Comparison of ENCODE assay signal across 8 cellular contexts in the genomic region with DNA sequence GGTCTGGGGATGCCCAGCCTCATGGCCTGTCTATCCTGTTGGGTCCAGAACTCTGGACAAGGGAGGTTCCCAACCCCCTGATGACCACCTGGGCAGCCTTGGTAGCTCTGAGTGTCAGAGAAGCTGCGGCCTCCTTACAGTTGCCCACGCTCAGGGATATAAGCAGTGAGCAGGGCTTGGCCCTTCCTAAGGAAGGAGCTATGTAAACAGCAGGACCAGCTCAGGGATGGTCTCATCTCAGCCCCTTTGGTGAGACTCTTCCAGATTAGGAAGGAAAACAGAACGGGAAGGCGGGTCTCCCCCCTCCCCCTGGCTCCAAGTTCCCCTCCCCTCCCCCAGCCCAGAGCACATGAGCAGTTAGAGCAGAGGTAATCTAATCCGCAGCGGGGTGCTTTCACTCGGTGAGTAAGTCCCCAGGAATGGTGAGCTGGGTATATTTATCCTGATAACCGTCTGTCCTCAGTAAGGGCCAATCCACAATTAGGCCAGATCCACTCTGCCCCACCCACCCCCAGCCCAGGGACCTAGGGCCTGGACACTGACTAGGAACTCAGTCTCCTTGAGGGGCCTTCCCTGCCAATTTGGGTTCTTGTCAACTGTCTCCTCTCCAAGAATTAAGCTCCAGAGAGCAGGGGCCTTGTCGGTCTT. TPM values are rescaled to one million over a fixed set of nuclear protein-coding genes. Genes with fewer than 3 reads are reported as not detected.
DNase-seq lines count a peak whose midpoint lies in the region; ATAC-seq and TF ChIP-seq lines count a peak whose summit lies in the region.

No MANE protein-coding gene starts in this region.

- no peaks in the 10 kb centered on the region for H3K27me3 ChIP-seq in left lung
- no peaks in the 10 kb centered on the region for H3K27me3 ChIP-seq in tibial nerve

- TF ChIP-seq EP300 in tibial nerve (IDR thresholded peaks at IDR 0.05): no peak

- H3K4me3 ChIP-seq in choroid plexus epithelial cell (ENCODE audit: low read depth, low read length): no peak overlapping the region
- H3K4me3 ChIP-seq in left lung: peak overlapping the region in 1 of 2 donors; percentile 16
- peak overlapping the region in 1 of 4 donors; percentile 1 for H3K4me3 ChIP-seq in tibial nerve

- no peaks in the 10 kb centered on the region for H3K9me3 ChIP-seq in left lung
- H3K9me3 ChIP-seq in tibial nerve: no peaks in the 10 kb centered on the region

- H3K36me3 ChIP-seq in left lung (no peaks in the 10 kb centered on the region), tibial nerve (peaks cover 0 to 10% (median 4%) of the 10 kb centered on the region in 3 donors)

- H3K27ac ChIP-seq in left lung (peak overlapping the region; percentile 88 to 91), tibial nerve (peak overlapping the region; percentile 62 to 98 (median 85))

- intact Hi-C loops in left lung (cut with DNase I): no loop called here

- 31 to 36% methylated on average over 7 to 9 of the region's 9 CpGs for WGBS in tibial nerve, 2 donors

- TF ChIP-seq CTCF in choroid plexus epithelial cell (conservative IDR thresholded peaks at IDR 0.05; ENCODE audit: low read depth, low read length) (no peak), left lung (IDR thresholded peaks at IDR 0.05) (no peak), tibial nerve (IDR thresholded peaks at IDR 0.05) (no peak)

- no peak for TF ChIP-seq POLR2A in tibial nerve (IDR thresholded peaks at IDR 0.05)

- peak; percentile 31 for ATAC-seq in left lung

- peak; percentile 77 for DNase-seq in GM04503 (ENCODE audit: low read depth)
- peak; percentile 97 for DNase-seq in NCI-H82 (lab: John Stamatoyannopoulos, UW)
- DNase-seq in choroid plexus epithelial cell (ENCODE audit: low read depth): peak; percentile 97
- peak in 1 of 2 donors; percentile 65 for DNase-seq in left lung
- peak; percentile 55 to 61 for DNase-seq in tibial nerve (ENCODE audit: low spot score in 2 of 2)
- DNase-seq in GM19240 (ENCODE audit: insufficient read length, low spot score): no peak
- DNase-seq in NCI-H748 (lab: John Stamatoyannopoulos, UW; ENCODE audit: unreplicated experiment): no peak
- DNase-seq in GF-D8 (lab: John Stamatoyannopoulos, UW): no peak

- H3K4me1 ChIP-seq in left lung: peaks cover 74 to 100% of the 10 kb centered on the region in 2 donors
- H3K4me1 ChIP-seq in tibial nerve: peaks cover 3 to 100% (median 91%) of the 10 kb centered on the region in 4 donors

RNA-seq across cellular contexts. Expression of a gene that starts 29.5 kb away (rescaled TPM):
- total RNA-seq in left lung (1,000 to 10,000 TPM; 1,565 to 1,940 TPM), tibial nerve (1,000 to 10,000 TPM; 1,234 to 2,921 (median 1,418) TPM)

RNA-seq across cellular contexts. Expression of a gene that starts 35.1 kb away (rescaled TPM):
- total RNA-seq in left lung: 100 to 1,000 TPM in 1 of 2 donors, 10 to 100 TPM in 1; 90.7 to 111 TPM
- 100 to 1,000 TPM; 217 to 428 (median 330) TPM for total RNA-seq in tibial nerve

RNA-seq across cellular contexts. Expression of a gene that starts 35.9 kb away (rescaled TPM):
- total RNA-seq in left lung (10 to 100 TPM; 69.2 to 89.4 TPM), tibial nerve (100 to 1,000 TPM in 2 of 4 donors, 10 to 100 TPM in 2; 44.6 to 138 (median 106) TPM)

Comparison
In these comparisons a context has a peak if more than half of its experiments do, and no peak if none do; other contexts are left out.
1. DNase-seq: peak in GM04503 (single experiment), NCI-H82 (single experiment), choroid plexus epithelial cell (single experiment) and tibial nerve (2 of 2); none in GM19240 (single experiment), NCI-H748 (single experiment) and GF-D8 (single experiment).